Comparison of ENCODE assay signal across 30 cellular contexts in genomic region chr4:20778896-20779295, GRCh38.
"Had no signal": no experiment of that assay in that cellular context is flagged by ENCODE, and none has a peak within 500 bp of the region (broad histone marks: within the 10 kb centered on the region; RNA-seq: fewer than 3 reads in every experiment).

No MANE protein-coding gene starts in this region.

- H3K4me2 ChIP-seq: neural progenitor cell had no signal

- H3K79me2 ChIP-seq: parathyroid adenoma had no signal

- H3K9ac ChIP-seq: neural progenitor cell, parathyroid adenoma had no signal

- H3K4me3 ChIP-seq: left lung, lower lobe of right lung, neural progenitor cell, spleen, suprapubic skin, thoracic aorta, tibial artery, upper lobe of right lung had no signal

- H3K27ac ChIP-seq: left lung, lower lobe of right lung, neural progenitor cell, neutrophil, parathyroid adenoma, spleen, suprapubic skin, thoracic aorta, tibial artery, upper lobe of right lung had no signal

- H3K4me1 ChIP-seq: left lung, lower lobe of right lung, neural progenitor cell, parathyroid adenoma, spleen, suprapubic skin, tibial artery, upper lobe of right lung had no signal

- FAIRE-seq: keratinocyte, small intestine, urothelium cell line had no signal

- H3K27me3 Mint-ChIP-seq: progenitor cell of endocrine pancreas; stimulated activated naive CD8-positive, alpha-beta T cell treated with anti-CD3 and anti-CD28 coated beads, Interleukin-15, Interleukin-2, amounts not matched to agents 100 ng/mL and 50 ng/mL, for 24 hours had no signal

- H3K27ac Mint-ChIP-seq: mesothelial cell of epicardium; naive B cell; natural killer cell; nephron progenitor cell; neural progenitor cell; progenitor cell of endocrine pancreas; stimulated activated effector memory CD8-positive, alpha-beta T cell treated with anti-CD3 and anti-CD28 coated beads, Interleukin-12 subunit alpha, Interleukin-12 subunit beta, amount 100 ng/mL, for 72 hours; stimulated activated naive CD8-positive, alpha-beta T cell treated with anti-CD3 and anti-CD28 coated beads, Interleukin-15, Interleukin-2, amounts not matched to agents 100 ng/mL and 50 ng/mL, for 24 hours had no signal

- DNase-seq: hippocampal formation; kidney glomerular epithelial cell; left cardiac atrium; left lung; lower lobe of right lung; mesendoderm; naive B cell; natural killer cell; nephron progenitor cell; occipital lobe; retina; right cardiac atrium; small intestine; spleen; stimulated activated CD4-positive, alpha-beta T cell treated with anti-CD3 and anti-CD28 coated beads, Interleukin-4, amount 100 ng/mL, for 24 hours; stimulated activated naive CD4-positive, alpha-beta T cell; tibial artery; trophoblast cell; upper lobe of right lung had no signal

- H3K4me1 Mint-ChIP-seq: naive B cell; nephron progenitor cell; neural progenitor cell; stimulated activated effector memory CD8-positive, alpha-beta T cell treated with anti-CD3 and anti-CD28 coated beads, Interleukin-12 subunit alpha, Interleukin-12 subunit beta, amount 100 ng/mL, for 72 hours had no signal

- H3K36me3 ChIP-seq: left lung, lower lobe of right lung, neural progenitor cell, neutrophil, spleen, suprapubic skin, thoracic aorta, tibial artery, upper lobe of right lung had no signal

- H2AFZ ChIP-seq: neural progenitor cell, parathyroid adenoma had no signal

- H3K27me3 ChIP-seq: left lung, neural progenitor cell, neutrophil, spleen, suprapubic skin, tibial artery, upper lobe of right lung had no signal

- H3K9me3 ChIP-seq: neutrophil, suprapubic skin, thoracic aorta, upper lobe of right lung had no signal

- H3K4me3 Mint-ChIP-seq: mesothelial cell of epicardium; naive B cell; natural killer cell; nephron progenitor cell; neural progenitor cell; stimulated activated effector memory CD8-positive, alpha-beta T cell treated with anti-CD3 and anti-CD28 coated beads, Interleukin-12 subunit alpha, Interleukin-12 subunit beta, amount 100 ng/mL, for 72 hours; stimulated activated naive CD8-positive, alpha-beta T cell treated with anti-CD3 and anti-CD28 coated beads, Interleukin-15, Interleukin-2, amounts not matched to agents 100 ng/mL and 50 ng/mL, for 24 hours had no signal

- H3K36me3 Mint-ChIP-seq: mesothelial cell of epicardium; neural progenitor cell; stimulated activated effector memory CD8-positive, alpha-beta T cell treated with anti-CD3 and anti-CD28 coated beads, Interleukin-12 subunit alpha, Interleukin-12 subunit beta, amount 100 ng/mL, for 72 hours had no signal
